In genomic region chr17:49086649-49087048, GRCh38 we compare ENCODE assay signal across 27 cellular contexts. TPM values are rescaled to one million over a fixed set of nuclear protein-coding genes. Genes with fewer than 3 reads are reported as not detected.
"Had no signal": no experiment of that assay in that cellular context is flagged by ENCODE, and none has a peak within 500 bp of the region (broad histone marks: within the 10 kb centered on the region; RNA-seq: fewer than 3 reads in every experiment).

No MANE protein-coding gene starts in this region.

- H3K36me3 ChIP-seq: brain microvascular endothelial cell, cardiac muscle cell had no signal

- H3K27ac Mint-ChIP-seq: activated B cell treated with CpG ODN at 0.5 μM for 24 hours; activated CD4-positive, alpha-beta T cell treated with anti-CD3 and anti-CD28 coated beads, Interleukin-2, amount 10 ng/mL, durations not matched to agents 24 days and 14 days; activated naive CD4-positive, alpha-beta T cell treated with anti-CD3 and anti-CD28 coated beads for 36 hours; activated naive CD8-positive, alpha-beta T cell; activated T-helper 17 cell treated with anti-CD3 and anti-CD28 coated beads, Interleukin-2, amount 50 U/mL, for 72 hours; T-helper 1 cell treated with Interleukin-12 subunit alpha and Interleukin-12 subunit beta and Interleukin-4 antibody, amounts not matched to agents 30 μg/mL and 1 μg/mL, for 36 hours had no signal

- H3K4me3 ChIP-seq: cardiac muscle cell, PC-9 had no signal

- H3K36me3 Mint-ChIP-seq: activated naive CD8-positive, alpha-beta T cell had no signal

- DNase-seq: activated B cell treated with CpG ODN at 0.5 μM for 24 hours; activated CD4-positive, alpha-beta T cell treated with anti-CD3 and anti-CD28 coated beads for 1 hour; activated CD4-positive, alpha-beta T cell treated with anti-CD3 and anti-CD28 coated beads, Interleukin-2, amount 10 ng/mL, durations not matched to agents 24 days and 14 days; activated CD4-positive, alpha-beta T cell treated with anti-CD3 and anti-CD28 coated beads, Interleukin-2, amount 50 U/mL, for 48 hours; activated CD8-positive, alpha-beta memory T cell treated with anti-CD3 and anti-CD28 coated beads for 24 hours; activated gamma-delta T cell; activated naive CD4-positive, alpha-beta T cell treated with anti-CD3 and anti-CD28 coated beads for 36 hours; activated T-cell treated with anti-CD3 and anti-CD28 coated beads for 4 hours; activated T-cell treated with anti-CD3 and anti-CD28 coated beads, Interleukin-2, amount 50 U/mL, for 48 hours; amygdala; brain microvascular endothelial cell; Karpas-422; NCI-H1105 treated with DMSO at 0.1 percent for 48 hours; NCI-H1436 treated with DMSO at 0.1 percent for 48 hours; NCI-H187; NCI-H2081; NCI-H510A treated with DMSO at 0.1 percent for 48 hours; NCI-H69; NK-92 treated with Interleukin-12 subunit alpha and Interleukin-12 subunit beta, amount 100 ng/mL, for 24 hours; PC-9; SHP77 treated with DMSO at 0.1 percent for 48 hours had no signal

- H3K27me3 ChIP-seq: brain microvascular endothelial cell, cardiac muscle cell had no signal

- H3K4me3 Mint-ChIP-seq: activated B cell treated with CpG ODN at 0.5 μM for 24 hours; activated CD4-positive, alpha-beta T cell treated with anti-CD3 and anti-CD28 coated beads, Interleukin-2, amount 10 ng/mL, durations not matched to agents 24 days and 14 days; activated naive CD4-positive, alpha-beta T cell treated with anti-CD3 and anti-CD28 coated beads for 36 hours; activated naive CD8-positive, alpha-beta T cell; activated T-helper 17 cell treated with anti-CD3 and anti-CD28 coated beads, Interleukin-2, amount 50 U/mL, for 72 hours; T-helper 1 cell treated with Interleukin-12 subunit alpha and Interleukin-12 subunit beta and Interleukin-4 antibody, amounts not matched to agents 30 μg/mL and 1 μg/mL, for 36 hours had no signal

- H3K9me3 Mint-ChIP-seq: activated B cell treated with CpG ODN at 0.5 μM for 24 hours; activated CD4-positive, alpha-beta T cell treated with anti-CD3 and anti-CD28 coated beads, Interleukin-2, amount 10 ng/mL, durations not matched to agents 24 days and 14 days; activated naive CD4-positive, alpha-beta T cell treated with anti-CD3 and anti-CD28 coated beads for 36 hours; activated T-helper 17 cell treated with anti-CD3 and anti-CD28 coated beads, Interleukin-2, amount 50 U/mL, for 72 hours; T-helper 1 cell treated with Interleukin-12 subunit alpha and Interleukin-12 subunit beta and Interleukin-4 antibody, amounts not matched to agents 30 μg/mL and 1 μg/mL, for 36 hours had no signal

- H3K4me1 Mint-ChIP-seq: activated B cell treated with CpG ODN at 0.5 μM for 24 hours; activated CD4-positive, alpha-beta T cell treated with anti-CD3 and anti-CD28 coated beads, Interleukin-2, amount 10 ng/mL, durations not matched to agents 24 days and 14 days; activated T-helper 17 cell treated with anti-CD3 and anti-CD28 coated beads, Interleukin-2, amount 50 U/mL, for 72 hours had no signal

- H3K27ac ChIP-seq: brain microvascular endothelial cell, cardiac muscle cell, PC-9 had no signal

- ATAC-seq: activated T-helper 17 cell treated with anti-CD3 and anti-CD28 coated beads, Interleukin-2, amount 50 U/mL, for 72 hours had no signal

RNA-seq across cellular contexts. Expression of gene B4GALNT2, which starts 45.9 kb away (rescaled TPM):
- total RNA-seq: astrocyte, cardiac muscle cell, PC-9, SK-MEL-5 had no signal
